ENCODE assay signal across 25 cellular contexts in the genomic region with DNA sequence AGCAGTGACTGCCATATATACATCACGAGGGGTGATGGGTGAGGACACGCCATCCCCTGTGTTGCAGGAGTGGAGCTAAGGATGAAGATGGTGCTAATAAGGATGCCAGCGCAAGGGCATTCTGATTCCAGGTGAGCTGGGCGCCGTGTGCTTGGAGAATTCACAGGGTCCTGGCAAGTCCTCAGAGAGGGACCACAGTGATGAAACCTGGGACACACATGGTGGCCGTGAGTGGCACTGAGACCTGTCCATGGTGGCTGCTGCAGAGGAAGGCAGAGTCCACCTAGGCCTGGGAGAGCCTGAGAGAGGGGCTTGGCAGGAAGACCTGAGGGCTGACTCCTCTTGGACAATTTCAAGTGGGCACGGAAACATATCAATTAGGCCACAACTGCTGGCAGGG.
DNase-seq lines count a peak whose midpoint lies in the region; ATAC-seq, FAIRE-seq and TF ChIP-seq lines count a peak whose summit lies in the region.
"Had no signal": no experiment of that assay in that cellular context is flagged by ENCODE, and none has a peak within 500 bp of the region (broad histone marks: within the 10 kb centered on the region; RNA-seq: fewer than 3 reads in every experiment).

No MANE protein-coding gene starts in this region.

- no peak overlapping the region for H2AFZ ChIP-seq in mammary epithelial cell (ENCODE audit: low read depth, low read length)
- H2AFZ ChIP-seq: PC-9 had no signal

- peaks cover 8% of the 10 kb centered on the region for H3K79me2 ChIP-seq in mammary epithelial cell (ENCODE audit: insufficient read depth, low read length)

- TF ChIP-seq EP300 in Ishikawa (IDR thresholded peaks at IDR 0.05; ENCODE audit: borderline replicate concordance), result no peak

- H3K27ac ChIP-seq in kidney (ENCODE audit: low read depth in 2 of 2, low read length in 2 of 2) (no peak overlapping the region), mammary epithelial cell (ENCODE audit: insufficient read depth, low read depth, low read length) (no peak overlapping the region)
- H3K27ac ChIP-seq: PC-9, SJSA1 had no signal

- H3K36me3 ChIP-seq in bronchial epithelial cell (ENCODE audit: control insufficient read depth, insufficient read depth, low read length) (peaks cover 2% of the 10 kb centered on the region), kidney (ENCODE audit: control insufficient read depth in 1 of 2, insufficient read depth in 2 of 2, low read length in 2 of 2) (no peaks in the 10 kb centered on the region), mammary epithelial cell (ENCODE audit: insufficient read depth, low read length) (no peaks in the 10 kb centered on the region)
- H3K36me3 ChIP-seq: SJSA1 had no signal

- WGBS in mammary epithelial cell (ENCODE audit: low coverage, missing lambda C conversion rate), result 86% methylated on average over 5 of the region's 7 CpGs

- intact Hi-C loops in kidney (cut with DNase I) (loop anchor here (5.0 kb wide), 1 partner anchor 82 kb away; no protein-coding TSS in a partner anchor), mammary epithelial cell (cut with micrococcal nuclease) (loop anchor here (5.0 to 10.0 kb wide), 2 partner anchors 172 to 470 kb away; no protein-coding TSS in a partner anchor)
- intact Hi-C loops in activated CD4-positive, alpha-beta T cell treated with anti-CD3 and anti-CD28 coated beads for 36 hours (cut with DNase I, micrococcal nuclease), result no loop called here

- no peaks in the 10 kb centered on the region for H3K4me1 ChIP-seq in kidney (ENCODE audit: control insufficient read depth in 1 of 2, insufficient read depth in 1 of 2, low read depth in 1 of 2, low read length in 2 of 2)
- H3K4me1 ChIP-seq in mammary epithelial cell (ENCODE audit: insufficient read depth, low read length), result no peaks in the 10 kb centered on the region
- H3K4me1 ChIP-seq: SJSA1 had no signal

- H3K9me3 Mint-ChIP-seq in neural crest cell, result no peaks in the 10 kb centered on the region
- no peaks in the 10 kb centered on the region for H3K9me3 Mint-ChIP-seq in type B pancreatic cell
- H3K9me3 Mint-ChIP-seq in activated CD4-positive, alpha-beta T cell treated with anti-CD3 and anti-CD28 coated beads for 36 hours (ENCODE audit: low read depth), result no peaks in the 10 kb centered on the region
- H3K9me3 Mint-ChIP-seq: CD4-positive, alpha-beta memory T cell; IgD-negative memory B cell had no signal

- ATAC-seq in activated CD4-positive, alpha-beta T cell treated with anti-CD3 and anti-CD28 coated beads for 36 hours, result no peak
- ATAC-seq: GM12878, Right ventricle myocardium inferior had no signal

- no peak for TF ChIP-seq RAD21 in Ishikawa (IDR thresholded peaks at IDR 0.05; ENCODE audit: low read depth)

- no peak for TF ChIP-seq CTCF in bronchial epithelial cell (IDR thresholded peaks at IDR 0.05; ENCODE audit: insufficient read depth, low read length, severe bottlenecking)
- TF ChIP-seq CTCF in neural crest cell (conservative IDR thresholded peaks at IDR 0.05), result no peak
- TF ChIP-seq CTCF in type B pancreatic cell (conservative IDR thresholded peaks at IDR 0.05), result no peak
- TF ChIP-seq CTCF in kidney (IDR thresholded peaks at IDR 0.05; ENCODE audit: borderline replicate concordance, extremely low read depth, insufficient read depth), result no peak
- no peak for TF ChIP-seq CTCF in mammary epithelial cell (conservative IDR thresholded peaks at IDR 0.05 in 1 of 2, IDR thresholded peaks at IDR 0.05 in 1 of 2; ENCODE audit: extremely low read depth in 1 of 2, insufficient read depth in 1 of 2, low read depth in 1 of 2, low read length in 2 of 2)

- H3K4me1 Mint-ChIP-seq in neural crest cell, result peaks cover 11% of the 10 kb centered on the region
- peaks cover 12% of the 10 kb centered on the region for H3K4me1 Mint-ChIP-seq in type B pancreatic cell (ENCODE audit: unreplicated experiment)
- peaks cover 5% of the 10 kb centered on the region for H3K4me1 Mint-ChIP-seq in activated CD4-positive, alpha-beta T cell treated with anti-CD3 and anti-CD28 coated beads for 36 hours

- H3K27me3 Mint-ChIP-seq in neural crest cell (ENCODE audit: low read depth) (no peaks in the 10 kb centered on the region), type B pancreatic cell (peaks cover 2% of the 10 kb centered on the region)
- H3K27me3 Mint-ChIP-seq in activated CD4-positive, alpha-beta T cell treated with anti-CD3 and anti-CD28 coated beads for 36 hours, result no peaks in the 10 kb centered on the region
- H3K27me3 Mint-ChIP-seq: CD4-positive, alpha-beta memory T cell had no signal

- H3K4me3 Mint-ChIP-seq in neural crest cell (no peak overlapping the region), type B pancreatic cell (no peak overlapping the region)
- H3K4me3 Mint-ChIP-seq in activated CD4-positive, alpha-beta T cell treated with anti-CD3 and anti-CD28 coated beads for 36 hours, result no peak overlapping the region
- H3K4me3 Mint-ChIP-seq: CD4-positive, alpha-beta memory T cell; IgD-negative memory B cell had no signal

- H3K4me3 ChIP-seq in bronchial epithelial cell (ENCODE audit: low read depth, low read length), result no peak overlapping the region
- H3K4me3 ChIP-seq in kidney (ENCODE audit: low read length in 2 of 2), result no peak overlapping the region
- no peak overlapping the region for H3K4me3 ChIP-seq in mammary epithelial cell (replicated peaks in 1 of 3; ENCODE audit: insufficient read depth in 1 of 3, low read depth in 2 of 3, low read length in 3 of 3)
- H3K4me3 ChIP-seq: GM12878, PC-9, SJSA1 had no signal

- H3K36me3 Mint-ChIP-seq in neural crest cell (ENCODE audit: low read depth), result no peaks in the 10 kb centered on the region
- no peaks in the 10 kb centered on the region for H3K36me3 Mint-ChIP-seq in type B pancreatic cell
- H3K36me3 Mint-ChIP-seq in activated CD4-positive, alpha-beta T cell treated with anti-CD3 and anti-CD28 coated beads for 36 hours (ENCODE audit: low read depth), result no peaks in the 10 kb centered on the region

- H3K27me3 ChIP-seq in bronchial epithelial cell (ENCODE audit: control insufficient read depth, insufficient read depth, low read length) (no peaks in the 10 kb centered on the region), mammary epithelial cell (ENCODE audit: insufficient read depth, low read length) (no peaks in the 10 kb centered on the region)
- H3K27me3 ChIP-seq: SJSA1 had no signal

- H3K9me3 ChIP-seq in kidney (ENCODE audit: control insufficient read depth in 1 of 2, low read length in 2 of 2), result no peaks in the 10 kb centered on the region
- H3K9me3 ChIP-seq in mammary epithelial cell (replicated peaks; ENCODE audit: insufficient read depth, low read length), result no peaks in the 10 kb centered on the region
- H3K9me3 ChIP-seq: SJSA1 had no signal

- in situ Hi-C loops in mammary epithelial cell (cut with MboI; ENCODE audit: low sequenced_read_pairs in 2 of 2), result loop anchor here in 1 of 2 donors (5.0 kb wide), 1 partner anchor 77 kb away; no protein-coding TSS in a partner anchor

- no peak overlapping the region for H3K4me2 ChIP-seq in mammary epithelial cell (ENCODE audit: insufficient read depth, low read depth, low read length)
- H3K4me2 ChIP-seq: PC-9 had no signal

- DNase-seq in bronchial epithelial cell (ENCODE audit: low read depth) (no peak), neural crest cell (ENCODE audit: low read depth, low spot score) (no peak), type B pancreatic cell (ENCODE audit: extremely low spot score, unreplicated experiment) (peak; percentile 52), kidney (no peak), mammary epithelial cell (no peak)
- DNase-seq in activated CD4-positive, alpha-beta T cell treated with anti-CD3 and anti-CD28 coated beads for 36 hours, result no peak
- DNase-seq: C1 segment of cervical spinal cord, COR-L47, DMS79, EL, GDM1, HCEC 1CT, NCI-H1048, NCI-H1417, NCI-H1694, NCI-H2029 treated with DMSO at 0.1 percent for 48 hours, NCI-H526 treated with DMSO at 0.1 percent for 48 hours, PC-9 had no signal

- FAIRE-seq in bronchial epithelial cell (lab: Jason Lieb, UNC), result peak; percentile 18
- FAIRE-seq in kidney (lab: Jason Lieb, UNC), result no peak
- FAIRE-seq: GM12878, H1 had no signal

- dilution Hi-C loops in mammary epithelial cell (cut with HindIII; ENCODE audit: low sequenced_read_pairs), result no loop called here

- POLR2A ChIA-PET in activated CD4-positive, alpha-beta T cell treated with anti-CD3 and anti-CD28 coated beads for 36 hours (lab: Charles Lee), result no interaction called here

- no peaks in the 10 kb centered on the region for H4K20me1 ChIP-seq in mammary epithelial cell (ENCODE audit: insufficient read depth, low read length)

- no TSS peak for BruUV-seq in mammary epithelial cell (replicated peaks; lab: Mats Ljungman, UMichigan)

- H3K9ac ChIP-seq in kidney (ENCODE audit: low read length in 2 of 2), result no peak overlapping the region
- H3K9ac ChIP-seq in mammary epithelial cell (ENCODE audit: insufficient read depth, low read length), result no peak overlapping the region

- H3K27ac Mint-ChIP-seq in neural crest cell (ENCODE audit: unreplicated experiment) (peak overlapping the region; percentile 12), type B pancreatic cell (no peak overlapping the region)
- no peak overlapping the region for H3K27ac Mint-ChIP-seq in activated CD4-positive, alpha-beta T cell treated with anti-CD3 and anti-CD28 coated beads for 36 hours
- H3K27ac Mint-ChIP-seq: CD4-positive, alpha-beta memory T cell; IgD-negative memory B cell had no signal

- CTCF ChIA-PET in activated CD4-positive, alpha-beta T cell treated with anti-CD3 and anti-CD28 coated beads for 36 hours (lab: Charles Lee), result interaction anchor here (0.6 to 4.6 kb wide), 2 partner anchors 60 to 83 kb away, joined by 3 to 78 read pairs; no protein-coding TSS in a partner anchor
- CTCF ChIA-PET in mammary epithelial cell (lab: Charles Lee; ENCODE audit: low non-redundant PET), result interaction anchor here (0.9 kb wide), 1 partner anchor 242 kb away, joined by 5 read pairs; no protein-coding TSS in a partner anchor

TF ChIP-seq in Ishikawa, 13 proteins besides CTCF, POLR2A, EP300 and RAD21 (continues in another document):
- TF ChIP-seq, protein P1, sequence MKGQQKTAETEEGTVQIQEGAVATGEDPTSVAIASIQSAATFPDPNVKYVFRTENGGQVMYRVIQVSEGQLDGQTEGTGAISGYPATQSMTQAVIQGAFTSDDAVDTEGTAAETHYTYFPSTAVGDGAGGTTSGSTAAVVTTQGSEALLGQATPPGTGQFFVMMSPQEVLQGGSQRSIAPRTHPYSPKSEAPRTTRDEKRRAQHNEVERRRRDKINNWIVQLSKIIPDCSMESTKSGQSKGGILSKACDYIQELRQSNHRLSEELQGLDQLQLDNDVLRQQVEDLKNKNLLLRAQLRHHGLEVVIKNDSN (IDR thresholded peaks at IDR 0.05), result no peak
- TF ChIP-seq TAF1 (IDR thresholded peaks at IDR 0.05; ENCODE audit: low read depth), result no peak

Comparison
In these comparisons a context has a peak if more than half of its experiments do, and no peak if none do; other contexts are left out.
1. intact Hi-C loops: an anchor here in kidney (5.0 kb wide) and mammary epithelial cell (5.0 to 10.0 kb wide); none called in activated CD4-positive, alpha-beta T cell treated with anti-CD3 and anti-CD28 coated beads for 36 hours.